1 cellular context compared by ENCODE assay signal in genomic region chr20:5172903-5173463, GRCh38.
TF ChIP-seq lines count a peak whose summit lies in the region.

No MANE protein-coding gene starts in this region.

TF ChIP-seq in HepG2, 621 proteins besides CTCF, POLR2A, EP300 and RAD21 (continued from another document and continues in another):
- TF ChIP-seq POGK (CRISPR knock-in tag; conservative IDR thresholded peaks at IDR 0.05) (peak; percentile 74; the same call in 1 of the 2 replicates), MYC (CRISPR knock-in tag; IDR thresholded peaks at IDR 0.05; ENCODE audit: borderline replicate concordance) (peak; percentile 55; the same call in 1 of the 2 replicates), ZNF598 (CRISPR knock-in tag; IDR thresholded peaks at IDR 0.05; ENCODE audit: borderline replicate concordance) (peak; percentile 96; the same call in 1 of the 2 replicates), GMEB1 (CRISPR knock-in tag; IDR thresholded peaks at IDR 0.05; ENCODE audit: borderline replicate concordance) (peak; percentile 57; the same call in 1 of the 2 replicates), ZNF790 (CRISPR knock-in tag; IDR thresholded peaks at IDR 0.05; ENCODE audit: borderline replicate concordance) (0 out of 2 replicates have a peak, but pooled peaks have one; percentile 53), PBX2 (CRISPR knock-in tag; IDR thresholded peaks at IDR 0.05) (peak; percentile 60; the same call in 1 of the 2 replicates), THYN1 (CRISPR knock-in tag; IDR thresholded peaks at IDR 0.05; ENCODE audit: borderline replicate concordance, low read depth) (0 out of 2 replicates have a peak, but pooled peaks have one; percentile 37), PHF21A (CRISPR knock-in tag; IDR thresholded peaks at IDR 0.05) (peak; percentile 89), MIER2 (CRISPR knock-in tag; IDR thresholded peaks at IDR 0.05) (0 out of 2 replicates have a peak, but pooled peaks have one; percentile 55), ZNF446 (CRISPR knock-in tag; IDR thresholded peaks at IDR 0.05) (no peak), ZNF713 (CRISPR knock-in tag; IDR thresholded peaks at IDR 0.05) (peak; percentile 78; the same call in 1 of the 2 replicates), ZFY (CRISPR knock-in tag; IDR thresholded peaks at IDR 0.05) (no peak; the same call in 1 of the 2 replicates), MLX (CRISPR knock-in tag; IDR thresholded peaks at IDR 0.05) (0 out of 2 replicates have a peak, but pooled peaks have one; percentile 37), FOXO4 (CRISPR knock-in tag; conservative IDR thresholded peaks at IDR 0.05) (peak; percentile 95; the same call in 1 of the 2 replicates), FOXO1 (CRISPR knock-in tag; IDR thresholded peaks at IDR 0.05) (peak; percentile 93), IRF2 (CRISPR knock-in tag; IDR thresholded peaks at IDR 0.05) (peak; percentile 64), ZNF30 (CRISPR knock-in tag; IDR thresholded peaks at IDR 0.05) (peak; percentile 77; the same call in 1 of the 2 replicates), REST (IDR thresholded peaks at IDR 0.05; ENCODE audit: borderline replicate concordance in 1 of 2, low read depth in 1 of 2, low read length in 2 of 2) (no peak), PAX8 (CRISPR knock-in tag; IDR thresholded peaks at IDR 0.05; ENCODE audit: borderline replicate concordance) (no peak), ESRRA (CRISPR knock-in tag; IDR thresholded peaks at IDR 0.05; ENCODE audit: low read depth) (peak; percentile 72; the same call in 1 of the 2 replicates), ZNF616 (CRISPR knock-in tag; IDR thresholded peaks at IDR 0.05; ENCODE audit: low read depth) (no peak), SMYD3 (CRISPR knock-in tag; IDR thresholded peaks at IDR 0.05) (no peak), ZNF354B (CRISPR knock-in tag; IDR thresholded peaks at IDR 0.05) (peak; percentile 67; the same call in 1 of the 2 replicates), SPEN (CRISPR knock-in tag; IDR thresholded peaks at IDR 0.05; ENCODE audit: low read depth) (peak; percentile 70; the same call in 1 of the 2 replicates), ZBTB33 (CRISPR knock-in tag; IDR thresholded peaks at IDR 0.05) (peak; percentile 50; the same call in 1 of the 2 replicates), BHLHE40 (IDR thresholded peaks at IDR 0.05; ENCODE audit: low read length) (no peak), ZNF691 (CRISPR knock-in tag; IDR thresholded peaks at IDR 0.05; ENCODE audit: borderline replicate concordance, low read depth) (peak; percentile 94), ZNF17 (CRISPR knock-in tag; IDR thresholded peaks at IDR 0.05) (no peak), MYPOP (CRISPR knock-in tag; IDR thresholded peaks at IDR 0.05) (no peak), PTBP1 (IDR thresholded peaks at IDR 0.05; ENCODE audit: low read depth, low read length, poor library complexity, severe bottlenecking) (no peak), KMT2A (CRISPR knock-in tag; IDR thresholded peaks at IDR 0.05) (peak; percentile 28; the same call in 1 of the 2 replicates), SMC3 (IDR thresholded peaks at IDR 0.05; ENCODE audit: low read length) (peak; percentile 59; the same call in 1 of the 2 replicates), SNRNP70 (IDR thresholded peaks at IDR 0.05; ENCODE audit: low read depth, low read length) (no peak), ZNF580 (CRISPR knock-in tag; IDR thresholded peaks at IDR 0.05; ENCODE audit: borderline replicate concordance, low read depth) (peak; percentile 73; the same call in 1 of the 2 replicates), ZNF788 (CRISPR knock-in tag; IDR thresholded peaks at IDR 0.05; ENCODE audit: borderline replicate concordance) (no peak; the same call in 1 of the 2 replicates), PCBP1 (IDR thresholded peaks at IDR 0.05; ENCODE audit: borderline replicate concordance, low read depth, low read length) (no peak), HDAC1 (CRISPR knock-in tag; IDR thresholded peaks at IDR 0.05) (peak; percentile 75), ZBTB26 (CRISPR knock-in tag; IDR thresholded peaks at IDR 0.05; ENCODE audit: borderline replicate concordance) (peak; percentile 94), MXD4 (CRISPR knock-in tag; IDR thresholded peaks at IDR 0.05) (peak; percentile 76; the same call in 1 of the 2 replicates), MTF1 (CRISPR knock-in tag; IDR thresholded peaks at IDR 0.05) (no peak), XBP1 (CRISPR knock-in tag; IDR thresholded peaks at IDR 0.05) (no peak), ZNF547 (CRISPR knock-in tag; IDR thresholded peaks at IDR 0.05) (no peak), MEIS2 (CRISPR knock-in tag; IDR thresholded peaks at IDR 0.05) (peak; percentile 75; the same call in 1 of the 2 replicates), HOXA3 (CRISPR knock-in tag; IDR thresholded peaks at IDR 0.05) (peak; percentile 71; the same call in 1 of the 2 replicates), HCFC1 (IDR thresholded peaks at IDR 0.05; ENCODE audit: low read depth, low read length) (no peak), ZBTB38 (CRISPR knock-in tag; IDR thresholded peaks at IDR 0.05) (peak; percentile 81), NFYC (CRISPR knock-in tag; IDR thresholded peaks at IDR 0.05) (0 out of 2 replicates have a peak, but pooled peaks have one; percentile 26), HOXA7 (CRISPR knock-in tag; IDR thresholded peaks at IDR 0.05) (peak; percentile 76; the same call in 1 of the 2 replicates), CHD2 (IDR thresholded peaks at IDR 0.05; ENCODE audit: low read depth, low read length) (no peak), ZMYM4 (CRISPR knock-in tag; IDR thresholded peaks at IDR 0.05) (peak; percentile 90), HMG20A (CRISPR knock-in tag; IDR thresholded peaks at IDR 0.05; ENCODE audit: borderline replicate concordance) (peak; percentile 68; the same call in 1 of the 2 replicates), NFKBIZ (CRISPR knock-in tag; IDR thresholded peaks at IDR 0.05) (peak; percentile 35; the same call in 1 of the 2 replicates)
